8 cellular contexts compared by ENCODE assay signal in genomic region chr1:176949033-176949662, GRCh38.
A peak's percentile ranks its signal among the peaks of the same experiment; 100 is the strongest.
DNase-seq lines count a peak whose midpoint lies in the region; ATAC-seq and TF ChIP-seq lines count a peak whose summit lies in the region.

No MANE protein-coding gene starts in this region.

- TF ChIP-seq CTCF in GM12874 (IDR thresholded peaks at IDR 0.05; ENCODE audit: insufficient read depth, low read depth, low read length) (peak; percentile 80), RWPE2 (IDR thresholded peaks at IDR 0.05; ENCODE audit: poor library complexity, severe bottlenecking) (peak; percentile 49), fibroblast of villous mesenchyme (IDR thresholded peaks at IDR 0.05; ENCODE audit: insufficient read depth, low read depth, low read length) (peak; percentile 52), retinal pigment epithelial cell (conservative IDR thresholded peaks at IDR 0.05; ENCODE audit: low read depth, low read length) (peak; percentile 67)

- in situ Hi-C loops in ACHN (cut with HindIII; ENCODE audit: low pct_ligation_motif_present, low pct_unique_long_range_greater_than_20kb, low sequenced_read_pairs): no loop called here

- peak; percentile 76 for ATAC-seq in HG03139 (IDR thresholded peaks at IDR 0.05; ENCODE audit: unreplicated experiment)
- peak; percentile 66 for ATAC-seq in RWPE2 (ENCODE audit: low read depth)

- H3K4me3 ChIP-seq in RWPE2 (ENCODE audit: severe bottlenecking) (no peak overlapping the region), fibroblast of villous mesenchyme (ENCODE audit: low read depth, low read length) (no peak overlapping the region), retinal pigment epithelial cell (ENCODE audit: low read length) (no peak overlapping the region)

- DNase-seq in ACHN: peak; percentile 66
- peak; percentile 56 for DNase-seq in RWPE2 (ENCODE audit: low spot score)
- peak; percentile 27 for DNase-seq in fibroblast of villous mesenchyme (ENCODE audit: low read depth)
- DNase-seq in retinal pigment epithelial cell (ENCODE audit: low read depth): no peak
- no peak for DNase-seq in NCI-H774 (lab: John Stamatoyannopoulos, UW)
- no peak for DNase-seq in middle frontal gyrus (ENCODE audit: extremely low spot score, low spot score)

- no peaks in the 10 kb centered on the region for H3K36me3 ChIP-seq in RWPE2 (ENCODE audit: low read depth)

- no peaks in the 10 kb centered on the region for H3K9me3 ChIP-seq in RWPE2 (ENCODE audit: severe bottlenecking)

- no peak overlapping the region for H3K27ac ChIP-seq in RWPE2 (ENCODE audit: poor library complexity, severe bottlenecking)

- H3K4me1 ChIP-seq in RWPE2 (ENCODE audit: insufficient read depth, poor library complexity, severe bottlenecking): no peaks in the 10 kb centered on the region

- H3K27me3 ChIP-seq in RWPE2 (ENCODE audit: insufficient read depth, poor library complexity, severe bottlenecking): peaks cover 2% of the 10 kb centered on the region

Comparison
In these comparisons a context has a peak if more than half of its experiments do, and no peak if none do; other contexts are left out.
1. DNase-seq: peak in ACHN (single experiment), RWPE2 (single experiment) and fibroblast of villous mesenchyme (single experiment); none in retinal pigment epithelial cell (single experiment), NCI-H774 (single experiment) and middle frontal gyrus (single experiment).
2. Peak in every context shown above with its lines, with median percentiles within 50 percentile points of each other: CTCF ChIP-seq.